8 cellular contexts compared by ENCODE assay signal in the genomic region with DNA sequence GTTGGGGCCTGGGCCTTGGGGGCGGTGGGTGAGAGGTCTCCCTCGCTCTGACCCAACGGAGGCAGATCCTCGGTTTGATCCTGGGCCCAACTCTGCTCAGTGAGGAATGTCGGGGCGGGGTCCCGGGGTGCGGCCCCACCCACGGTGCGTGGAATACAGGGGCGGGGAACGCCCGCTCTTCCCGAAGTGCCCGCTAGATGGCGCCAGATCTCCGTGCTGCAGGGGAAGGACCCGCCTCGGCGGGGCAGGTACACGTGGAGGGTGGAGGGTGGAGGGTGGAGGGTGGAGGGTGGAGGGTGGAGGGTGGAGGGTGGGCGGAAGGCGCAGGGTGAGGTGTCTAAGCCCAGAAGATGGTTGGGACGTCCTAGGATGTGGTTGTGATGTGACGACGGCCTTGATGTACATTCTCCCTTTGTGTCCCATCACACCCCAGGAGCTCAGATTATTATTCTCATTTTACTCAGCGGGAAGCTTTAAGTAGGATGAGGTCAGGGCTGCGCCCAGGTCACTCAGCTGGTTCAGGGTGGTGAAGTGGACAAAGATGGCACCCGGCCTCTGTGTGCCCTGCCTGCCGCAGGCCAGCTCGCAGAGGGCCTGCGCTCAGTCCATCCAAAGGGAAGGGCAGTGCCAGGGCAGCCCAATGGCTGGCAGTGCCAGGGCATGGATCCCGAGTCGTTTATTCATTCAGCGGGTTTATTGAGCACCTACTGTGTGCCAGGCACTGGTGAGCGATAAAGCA. TPM values are rescaled to one million over a fixed set of nuclear protein-coding genes. Genes with fewer than 3 reads are reported as not detected.
A peak's percentile ranks its signal among the peaks of the same experiment; 100 is the strongest.
DNase-seq lines count a peak whose midpoint lies in the region; ATAC-seq, FAIRE-seq and TF ChIP-seq lines count a peak whose summit lies in the region.

No MANE protein-coding gene starts in this region.

- ATAC-seq in GM21367 (IDR thresholded peaks at IDR 0.05; ENCODE audit: unreplicated experiment) (peak; percentile 56), RWPE2 (ENCODE audit: low read depth) (peak; percentile 86), gastroesophageal sphincter (peak; percentile 91), upper lobe of right lung (peak; percentile 97)

- H3K9me3 ChIP-seq in RWPE2 (ENCODE audit: severe bottlenecking) (no peaks in the 10 kb centered on the region), gastroesophageal sphincter (no peaks in the 10 kb centered on the region), upper lobe of right lung (no peaks in the 10 kb centered on the region)

- H3K4me1 ChIP-seq in RWPE2 (ENCODE audit: insufficient read depth, poor library complexity, severe bottlenecking), result no peaks in the 10 kb centered on the region
- peaks cover 0 to 12% (median 2%) of the 10 kb centered on the region in 3 donors for H3K4me1 ChIP-seq in gastroesophageal sphincter
- no peaks in the 10 kb centered on the region for H3K4me1 ChIP-seq in upper lobe of right lung

- H3K27me3 ChIP-seq in RWPE2 (ENCODE audit: insufficient read depth, poor library complexity, severe bottlenecking) (no peaks in the 10 kb centered on the region), gastroesophageal sphincter (no peaks in the 10 kb centered on the region), upper lobe of right lung (no peaks in the 10 kb centered on the region)

- H3K27ac ChIP-seq in RWPE2 (ENCODE audit: poor library complexity, severe bottlenecking) (peak overlapping the region; percentile 4), gastroesophageal sphincter (peak overlapping the region in 1 of 4 donors; percentile 37), upper lobe of right lung (peak overlapping the region; percentile 47)

- WGBS in gastroesophageal sphincter (ENCODE audit: low coverage in 1 of 2), 2 donors, result 22 to 50% methylated on average over 8 to 11 of the region's 36 CpGs

- TF ChIP-seq CTCF in D721Med (IDR thresholded peaks at IDR 0.05; ENCODE audit: insufficient read depth, missing control alignments), result peak; percentile 70
- TF ChIP-seq CTCF in RWPE2 (IDR thresholded peaks at IDR 0.05; ENCODE audit: poor library complexity, severe bottlenecking), result peak; percentile 95
- peak in 3 of 4 experiments; percentile 82 to 95 (median 89) for TF ChIP-seq CTCF in gastroesophageal sphincter (IDR thresholded peaks at IDR 0.05)
- peak; percentile 81 for TF ChIP-seq CTCF in upper lobe of right lung (IDR thresholded peaks at IDR 0.05)

- intact Hi-C loops in upper lobe of right lung (cut with DNase I), result loop anchor here (5.0 kb wide), 1 partner anchor 83 kb away; no protein-coding TSS in a partner anchor

- no peak for TF ChIP-seq POLR2A in gastroesophageal sphincter (IDR thresholded peaks at IDR 0.05)

- H3K36me3 ChIP-seq in RWPE2 (ENCODE audit: low read depth) (no peaks in the 10 kb centered on the region), gastroesophageal sphincter (no peaks in the 10 kb centered on the region), upper lobe of right lung (no peaks in the 10 kb centered on the region)

- no peak overlapping the region for H3K4me3 ChIP-seq in RWPE2 (ENCODE audit: severe bottlenecking)
- H3K4me3 ChIP-seq in gastroesophageal sphincter, result peak overlapping the region in 1 of 2 donors; percentile 8
- peak overlapping the region; percentile 28 for H3K4me3 ChIP-seq in upper lobe of right lung

- FAIRE-seq in D721Med (lab: Jason Lieb, UNC), result no peak

- no peak for TF ChIP-seq EP300 in gastroesophageal sphincter (IDR thresholded peaks at IDR 0.05)

- DNase-seq in D721Med (ENCODE audit: insufficient read length, low spot score) (peak; percentile 78), HuH-7 (ENCODE audit: low spot score) (peak; percentile 79), RWPE2 (ENCODE audit: low spot score) (peak; percentile 81), activated gamma-delta T cell (lab: John Stamatoyannopoulos, UW) (peak; percentile 64), pons (ENCODE audit: low spot score) (peak; percentile 40), upper lobe of right lung (peak; percentile 92)

RNA-seq across cellular contexts. Expression of a gene that starts 9.4 kb away (rescaled TPM):
- total RNA-seq in gastroesophageal sphincter (1,000 to 10,000 TPM; 1,275 to 3,828 (median 2,502) TPM), upper lobe of right lung (1,578 TPM)

RNA-seq across cellular contexts. Expression of a gene that starts 46.3 kb away (rescaled TPM):
- total RNA-seq in gastroesophageal sphincter (100 to 1,000 TPM; 142 to 720 (median 338) TPM), upper lobe of right lung (2,961 TPM)

RNA-seq across cellular contexts. Expression of a gene that starts 48.9 kb away (rescaled TPM):
- total RNA-seq in gastroesophageal sphincter (100 to 1,000 TPM in 1 of 4 donors, 10 to 100 TPM in 3; 58.3 to 146 (median 72.1) TPM), upper lobe of right lung (143 TPM)

Comparison
In these comparisons a context has a peak if more than half of its experiments do, and no peak if none do; other contexts are left out.
1. DNase-seq: peak in every context shown above with its lines; median percentile 92 in upper lobe of right lung; 81 in RWPE2; 79 in HuH-7; 78 in D721Med; 64 in activated gamma-delta T cell; 40 in pons.